1 cellular context compared by ENCODE assay signal in genomic region chr19:39319892-39320168, GRCh38.
TF ChIP-seq lines count a peak whose summit lies in the region.

No MANE protein-coding gene starts in this region.

TF ChIP-seq in HepG2, 621 proteins besides CTCF, POLR2A, EP300 and RAD21:
- TF ChIP-seq ZNF557 (CRISPR knock-in tag; IDR thresholded peaks at IDR 0.05) (no peak), HDAC2 (CRISPR knock-in tag; IDR thresholded peaks at IDR 0.05) (no peak), SP4 (CRISPR knock-in tag; IDR thresholded peaks at IDR 0.05) (no peak), ATF7-NPFF (CRISPR knock-in tag; IDR thresholded peaks at IDR 0.05; ENCODE audit: low read depth) (no peak), ZNF777 (CRISPR knock-in tag; IDR thresholded peaks at IDR 0.05) (no peak), LCORL (IDR thresholded peaks at IDR 0.05) (no peak), LCORL (CRISPR knock-in tag; IDR thresholded peaks at IDR 0.05) (no peak), ZNF33B (CRISPR knock-in tag; IDR thresholded peaks at IDR 0.05) (no peak), RCOR2 (CRISPR knock-in tag; IDR thresholded peaks at IDR 0.05) (no peak), HIVEP1 (CRISPR knock-in tag; IDR thresholded peaks at IDR 0.05) (no peak), MTA1 (CRISPR knock-in tag; IDR thresholded peaks at IDR 0.05; ENCODE audit: borderline replicate concordance) (no peak), ZNF34 (CRISPR knock-in tag; IDR thresholded peaks at IDR 0.05; ENCODE audit: borderline replicate concordance) (no peak)
- TF ChIP-seq, protein P1, sequence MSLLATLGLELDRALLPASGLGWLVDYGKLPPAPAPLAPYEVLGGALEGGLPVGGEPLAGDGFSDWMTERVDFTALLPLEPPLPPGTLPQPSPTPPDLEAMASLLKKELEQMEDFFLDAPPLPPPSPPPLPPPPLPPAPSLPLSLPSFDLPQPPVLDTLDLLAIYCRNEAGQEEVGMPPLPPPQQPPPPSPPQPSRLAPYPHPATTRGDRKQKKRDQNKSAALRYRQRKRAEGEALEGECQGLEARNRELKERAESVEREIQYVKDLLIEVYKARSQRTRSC (CRISPR knock-in tag; IDR thresholded peaks at IDR 0.05; ENCODE audit: low read depth): no peak
- TF ChIP-seq, protein P2, sequence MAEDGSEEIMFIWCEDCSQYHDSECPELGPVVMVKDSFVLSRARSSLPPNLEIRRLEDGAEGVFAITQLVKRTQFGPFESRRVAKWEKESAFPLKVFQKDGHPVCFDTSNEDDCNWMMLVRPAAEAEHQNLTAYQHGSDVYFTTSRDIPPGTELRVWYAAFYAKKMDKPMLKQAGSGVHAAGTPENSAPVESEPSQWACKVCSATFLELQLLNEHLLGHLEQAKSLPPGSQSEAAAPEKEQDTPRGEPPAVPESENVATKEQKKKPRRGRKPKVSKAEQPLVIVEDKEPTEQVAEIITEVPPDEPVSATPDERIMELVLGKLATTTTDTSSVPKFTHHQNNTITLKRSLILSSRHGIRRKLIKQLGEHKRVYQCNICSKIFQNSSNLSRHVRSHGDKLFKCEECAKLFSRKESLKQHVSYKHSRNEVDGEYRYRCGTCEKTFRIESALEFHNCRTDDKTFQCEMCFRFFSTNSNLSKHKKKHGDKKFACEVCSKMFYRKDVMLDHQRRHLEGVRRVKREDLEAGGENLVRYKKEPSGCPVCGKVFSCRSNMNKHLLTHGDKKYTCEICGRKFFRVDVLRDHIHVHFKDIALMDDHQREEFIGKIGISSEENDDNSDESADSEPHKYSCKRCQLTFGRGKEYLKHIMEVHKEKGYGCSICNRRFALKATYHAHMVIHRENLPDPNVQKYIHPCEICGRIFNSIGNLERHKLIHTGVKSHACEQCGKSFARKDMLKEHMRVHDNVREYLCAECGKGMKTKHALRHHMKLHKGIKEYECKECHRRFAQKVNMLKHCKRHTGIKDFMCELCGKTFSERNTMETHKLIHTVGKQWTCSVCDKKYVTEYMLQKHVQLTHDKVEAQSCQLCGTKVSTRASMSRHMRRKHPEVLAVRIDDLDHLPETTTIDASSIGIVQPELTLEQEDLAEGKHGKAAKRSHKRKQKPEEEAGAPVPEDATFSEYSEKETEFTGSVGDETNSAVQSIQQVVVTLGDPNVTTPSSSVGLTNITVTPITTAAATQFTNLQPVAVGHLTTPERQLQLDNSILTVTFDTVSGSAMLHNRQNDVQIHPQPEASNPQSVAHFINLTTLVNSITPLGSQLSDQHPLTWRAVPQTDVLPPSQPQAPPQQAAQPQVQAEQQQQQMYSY (CRISPR knock-in tag; IDR thresholded peaks at IDR 0.05): no peak
- TF ChIP-seq, protein P3, sequence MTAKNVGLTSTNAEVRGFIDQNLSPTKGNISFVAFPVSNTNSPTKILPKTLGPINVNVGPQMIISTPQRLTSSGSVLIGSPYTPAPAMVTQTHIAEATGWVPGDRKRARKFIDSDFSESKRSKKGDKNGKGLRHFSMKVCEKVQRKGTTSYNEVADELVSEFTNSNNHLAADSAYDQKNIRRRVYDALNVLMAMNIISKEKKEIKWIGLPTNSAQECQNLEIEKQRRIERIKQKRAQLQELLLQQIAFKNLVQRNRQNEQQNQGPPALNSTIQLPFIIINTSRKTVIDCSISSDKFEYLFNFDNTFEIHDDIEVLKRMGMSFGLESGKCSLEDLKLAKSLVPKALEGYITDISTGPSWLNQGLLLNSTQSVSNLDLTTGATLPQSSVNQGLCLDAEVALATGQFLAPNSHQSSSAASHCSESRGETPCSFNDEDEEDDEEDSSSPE (CRISPR knock-in tag; IDR thresholded peaks at IDR 0.05): no peak
